Comparison of ENCODE assay signal across 8 cellular contexts in genomic region chr7:8190121-8190895, GRCh38.
A peak's percentile ranks its signal among the peaks of the same experiment; 100 is the strongest.
DNase-seq lines count a peak whose midpoint lies in the region; ATAC-seq lines count a peak whose summit lies in the region.

No MANE protein-coding gene starts in this region.

- peak; percentile 85 for ATAC-seq in GM19395 (IDR thresholded peaks at IDR 0.05; ENCODE audit: unreplicated experiment)
- peak; percentile 86 for ATAC-seq in HG03565 (IDR thresholded peaks at IDR 0.05; ENCODE audit: unreplicated experiment)
- no peak for ATAC-seq in GM18873 (IDR thresholded peaks at IDR 0.05; ENCODE audit: low FRiP score, unreplicated experiment)

- peak; percentile 47 for DNase-seq in D341Med (ENCODE audit: low spot score)
- peak; percentile 77 for DNase-seq in OCI-M1 (lab: John Stamatoyannopoulos, UW)
- peak; percentile 32 for DNase-seq in activated T-helper 9 cell treated with anti-CD3 and anti-CD28 coated beads, Interleukin-2, amount 50 U/mL, for 16 hours (ENCODE audit: low read depth)
- peak; percentile 34 for DNase-seq in germinal center (ENCODE audit: low spot score)
- peak; percentile 38 for DNase-seq in retina
